1 cellular context compared by ENCODE assay signal in genomic region chr17:42050360-42051012, GRCh38.
TF ChIP-seq lines count a peak whose summit lies in the region.

C17orf113 (minus strand) TSS chr17:42050601; CDS start chr17:42043376, 7,225 bp downstream.

TF ChIP-seq in A549, 52 proteins besides CTCF, POLR2A, EP300 and RAD21 (continued from another document):
- peak; percentile 16; the same call in 1 of the 2 replicates for TF ChIP-seq PHF8 (IDR thresholded peaks at IDR 0.05; ENCODE audit: borderline replicate concordance, low read depth)
- TF ChIP-seq JUN (IDR thresholded peaks at IDR 0.05) = peak; percentile 47 to 82; a peak in 3 of 5 replicates
- TF ChIP-seq, protein P1, sequence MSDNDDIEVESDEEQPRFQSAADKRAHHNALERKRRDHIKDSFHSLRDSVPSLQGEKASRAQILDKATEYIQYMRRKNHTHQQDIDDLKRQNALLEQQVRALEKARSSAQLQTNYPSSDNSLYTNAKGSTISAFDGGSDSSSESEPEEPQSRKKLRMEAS (IDR thresholded peaks at IDR 0.05) = peak; percentile 49; the same call in 1 of the 2 replicates
- TF ChIP-seq, protein P2, sequence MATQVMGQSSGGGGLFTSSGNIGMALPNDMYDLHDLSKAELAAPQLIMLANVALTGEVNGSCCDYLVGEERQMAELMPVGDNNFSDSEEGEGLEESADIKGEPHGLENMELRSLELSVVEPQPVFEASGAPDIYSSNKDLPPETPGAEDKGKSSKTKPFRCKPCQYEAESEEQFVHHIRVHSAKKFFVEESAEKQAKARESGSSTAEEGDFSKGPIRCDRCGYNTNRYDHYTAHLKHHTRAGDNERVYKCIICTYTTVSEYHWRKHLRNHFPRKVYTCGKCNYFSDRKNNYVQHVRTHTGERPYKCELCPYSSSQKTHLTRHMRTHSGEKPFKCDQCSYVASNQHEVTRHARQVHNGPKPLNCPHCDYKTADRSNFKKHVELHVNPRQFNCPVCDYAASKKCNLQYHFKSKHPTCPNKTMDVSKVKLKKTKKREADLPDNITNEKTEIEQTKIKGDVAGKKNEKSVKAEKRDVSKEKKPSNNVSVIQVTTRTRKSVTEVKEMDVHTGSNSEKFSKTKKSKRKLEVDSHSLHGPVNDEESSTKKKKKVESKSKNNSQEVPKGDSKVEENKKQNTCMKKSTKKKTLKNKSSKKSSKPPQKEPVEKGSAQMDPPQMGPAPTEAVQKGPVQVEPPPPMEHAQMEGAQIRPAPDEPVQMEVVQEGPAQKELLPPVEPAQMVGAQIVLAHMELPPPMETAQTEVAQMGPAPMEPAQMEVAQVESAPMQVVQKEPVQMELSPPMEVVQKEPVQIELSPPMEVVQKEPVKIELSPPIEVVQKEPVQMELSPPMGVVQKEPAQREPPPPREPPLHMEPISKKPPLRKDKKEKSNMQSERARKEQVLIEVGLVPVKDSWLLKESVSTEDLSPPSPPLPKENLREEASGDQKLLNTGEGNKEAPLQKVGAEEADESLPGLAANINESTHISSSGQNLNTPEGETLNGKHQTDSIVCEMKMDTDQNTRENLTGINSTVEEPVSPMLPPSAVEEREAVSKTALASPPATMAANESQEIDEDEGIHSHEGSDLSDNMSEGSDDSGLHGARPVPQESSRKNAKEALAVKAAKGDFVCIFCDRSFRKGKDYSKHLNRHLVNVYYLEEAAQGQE (IDR thresholded peaks at IDR 0.05) = no peak
- TF ChIP-seq KDM5A (IDR thresholded peaks at IDR 0.05) = no peak
- no peak for TF ChIP-seq HOXB13 (CRISPR knock-in tag; IDR thresholded peaks at IDR 0.05; ENCODE audit: low read depth)
- TF ChIP-seq RCOR1 (IDR thresholded peaks at IDR 0.05; ENCODE audit: low read depth, low read length) = no peak
- TF ChIP-seq BHLHE40 (IDR thresholded peaks at IDR 0.05; ENCODE audit: low read depth, low read length) = no peak
TF ChIP-seq in A549: peak in this region for 5.
